Comparison of ENCODE assay signal across 11 cellular contexts in genomic region chr5:177194278-177194677, GRCh38.
DNase-seq lines count a peak whose midpoint lies in the region.
"Had no signal": no experiment of that assay in that cellular context is flagged by ENCODE, and none has a peak within 500 bp of the region (broad histone marks: within the 10 kb centered on the region; RNA-seq: fewer than 3 reads in every experiment).

No MANE protein-coding gene starts in this region.

- peaks cover 41% of the 10 kb centered on the region for H3K36me3 ChIP-seq in skeletal muscle satellite cell (ENCODE audit: insufficient read depth, low read length)

- peak overlapping the region; percentile 38 for H3K9ac ChIP-seq in skeletal muscle satellite cell (ENCODE audit: low read depth, low read length)

- H3K4me3 ChIP-seq in skeletal muscle satellite cell (ENCODE audit: low read length) = no peak overlapping the region
- H3K4me3 ChIP-seq: gastrocnemius medialis, GM12878, HAP-1 had no signal

- no peak overlapping the region for H3K4me3 Mint-ChIP-seq in activated naive CD8-positive, alpha-beta T cell treated with anti-CD3 and anti-CD28 coated beads for 36 hours

- no peak overlapping the region for H3K4me2 ChIP-seq in skeletal muscle satellite cell (ENCODE audit: low read length)

- peaks cover 18% of the 10 kb centered on the region for H3K4me1 ChIP-seq in skeletal muscle satellite cell (ENCODE audit: control insufficient read depth, insufficient read depth, low read length)
- H3K4me1 ChIP-seq: gastrocnemius medialis, HAP-1 had no signal

- no peak overlapping the region for H3K27ac Mint-ChIP-seq in activated naive CD8-positive, alpha-beta T cell treated with anti-CD3 and anti-CD28 coated beads for 36 hours

- H3K27me3 ChIP-seq in skeletal muscle satellite cell (ENCODE audit: control insufficient read depth, insufficient read depth, low read length) = no peaks in the 10 kb centered on the region
- H3K27me3 ChIP-seq: gastrocnemius medialis had no signal

- H3K27me3 Mint-ChIP-seq in activated naive CD8-positive, alpha-beta T cell treated with anti-CD3 and anti-CD28 coated beads for 36 hours = no peaks in the 10 kb centered on the region

- no peaks in the 10 kb centered on the region for H3K9me3 ChIP-seq in skeletal muscle satellite cell (replicated peaks; ENCODE audit: low read length)
- H3K9me3 ChIP-seq: gastrocnemius medialis, HAP-1 had no signal

- DNase-seq in DMS53 (lab: John Stamatoyannopoulos, UW) (peak; percentile 56), DMS53 treated with DMSO at 0.1 percent for 48 hours (lab: John Stamatoyannopoulos, UW; ENCODE audit: unreplicated experiment) (no peak), SW480 (ENCODE audit: low spot score) (peak; percentile 99), glomerular visceral epithelial cell (ENCODE audit: extremely low spot score) (peak; percentile 97), AML-193 (lab: John Stamatoyannopoulos, UW) (no peak)
- no peak for DNase-seq in activated naive CD8-positive, alpha-beta T cell treated with anti-CD3 and anti-CD28 coated beads for 36 hours
- no peak for DNase-seq in stimulated activated CD4-positive, alpha-beta T cell treated with anti-CD3 and anti-CD28 coated beads, Interleukin-1b, Interleukin-23, amount 100 ng/mL, for 48 hours
- DNase-seq: gastrocnemius medialis had no signal

- H3K36me3 Mint-ChIP-seq in activated naive CD8-positive, alpha-beta T cell treated with anti-CD3 and anti-CD28 coated beads for 36 hours = peaks cover 8% of the 10 kb centered on the region

- H3K9me3 Mint-ChIP-seq in activated naive CD8-positive, alpha-beta T cell treated with anti-CD3 and anti-CD28 coated beads for 36 hours = no peaks in the 10 kb centered on the region

- H3K4me1 Mint-ChIP-seq in activated naive CD8-positive, alpha-beta T cell treated with anti-CD3 and anti-CD28 coated beads for 36 hours = peaks cover 10% of the 10 kb centered on the region

Comparison
In these comparisons a context has a peak if more than half of its experiments do, and no peak if none do; other contexts are left out.
1. DNase-seq: peak in DMS53 (single experiment), SW480 (single experiment) and glomerular visceral epithelial cell (single experiment); none in DMS53 treated with DMSO at 0.1 percent for 48 hours (single experiment), activated naive CD8-positive, alpha-beta T cell treated with anti-CD3 and anti-CD28 coated beads for 36 hours (single experiment), stimulated activated CD4-positive, alpha-beta T cell treated with anti-CD3 and anti-CD28 coated beads, Interleukin-1b, Interleukin-23, amount 100 ng/mL, for 48 hours (single experiment) and AML-193 (0 of 2).